In genomic region chr4:100284302-100284701, GRCh38 we compare ENCODE assay signal across 19 cellular contexts.
DNase-seq lines count a peak whose midpoint lies in the region; ATAC-seq and TF ChIP-seq lines count a peak whose summit lies in the region.
"Had no signal": no experiment of that assay in that cellular context is flagged by ENCODE, and none has a peak within 500 bp of the region (broad histone marks: within the 10 kb centered on the region; RNA-seq: fewer than 3 reads in every experiment).

No MANE protein-coding gene starts in this region.

- H3K36me3 ChIP-seq in IMR-90 (ENCODE audit: control insufficient read depth, insufficient read depth, low read length) (no peaks in the 10 kb centered on the region), psoas muscle (ENCODE audit: insufficient read depth in 1 of 2, low read depth in 1 of 2) (no peaks in the 10 kb centered on the region)

- no peak overlapping the region for H2BK120ac ChIP-seq in IMR-90 (ENCODE audit: low read depth, low read length)

- H3K4me3 Mint-ChIP-seq in CD4-positive, alpha-beta T cell = no peak overlapping the region

- H3K27ac ChIP-seq in IMR-90 (ENCODE audit: insufficient read depth, low read length) = no peak overlapping the region
- peak overlapping the region; percentile 77 for H3K27ac ChIP-seq in psoas muscle
- no peak overlapping the region for H3K27ac ChIP-seq in CD4-positive, alpha-beta T cell (ENCODE audit: low read depth, low read length)
- H3K27ac ChIP-seq: A549, GM23248, KMS-11 had no signal

- no peak overlapping the region for H3K18ac ChIP-seq in IMR-90 (ENCODE audit: low read depth, low read length)

- ATAC-seq in IMR-90 (ENCODE audit: low read depth) (no peak), psoas muscle (peak; percentile 72 to 81 (median 78)), GM21423 (IDR thresholded peaks at IDR 0.05; ENCODE audit: unreplicated experiment) (no peak), HG03039 (IDR thresholded peaks at IDR 0.05; ENCODE audit: unreplicated experiment) (no peak)
- no peak for ATAC-seq in CD4-positive, alpha-beta T cell (ENCODE audit: poor library complexity)
- ATAC-seq: A549, GM12878, HCT116 had no signal

- POLR2A ChIA-PET in IMR-90 (lab: Charles Lee; ENCODE audit: unreplicated experiment) = no interaction called here
- POLR2A ChIA-PET in CD4-positive, alpha-beta T cell (lab: Charles Lee) = no interaction called here

- no CpG with 5 or more reads among the region's 2 CpGs for WGBS in IMR-90 (ENCODE audit: extremely low coverage in 2 of 2, insufficient read length in 1 of 2), 2 experiments
- WGBS in psoas muscle, 3 donors = 21 to 28% (median 27%) methylated on average over 2 of the region's 2 CpGs

- H3K56ac ChIP-seq in IMR-90 (ENCODE audit: extremely low read depth, insufficient read depth, low read length) = no peak overlapping the region

- TF ChIP-seq RAD21 in IMR-90 (IDR thresholded peaks at IDR 0.05; ENCODE audit: low read length) = no peak

- in situ Hi-C loops in IMR-90 (cut with MboI; ENCODE audit: low sequenced_read_pairs) = no loop called here

- no peaks in the 10 kb centered on the region; the same call in 1 of the 2 replicates for H3K9me1 ChIP-seq in IMR-90 (ENCODE audit: insufficient read depth, low read length)

- no peaks in the 10 kb centered on the region for H3K36me3 Mint-ChIP-seq in CD4-positive, alpha-beta T cell (ENCODE audit: low read depth)
- H3K36me3 Mint-ChIP-seq: CD4-positive, CD25-positive, alpha-beta regulatory T cell had no signal

- H2BK15ac ChIP-seq in IMR-90 (ENCODE audit: low read depth, low read length) = no peak overlapping the region

- H3K27me3 ChIP-seq in IMR-90 (ENCODE audit: control insufficient read depth, insufficient read depth, low read length) = no peaks in the 10 kb centered on the region
- H3K27me3 ChIP-seq in psoas muscle (ENCODE audit: insufficient read depth in 3 of 3, low read length in 2 of 3) = no peaks in the 10 kb centered on the region
- no peaks in the 10 kb centered on the region for H3K27me3 ChIP-seq in CD4-positive, alpha-beta T cell (ENCODE audit: control insufficient read depth, insufficient read depth, low read length)

- dilution Hi-C loops in IMR-90 (cut with HindIII; ENCODE audit: low sequenced_read_pairs, unreplicated experiment) = no loop called here

- no peaks in the 10 kb centered on the region for H3K4me1 Mint-ChIP-seq in CD4-positive, alpha-beta T cell (ENCODE audit: low read depth)
- H3K4me1 Mint-ChIP-seq: CD4-positive, CD25-positive, alpha-beta regulatory T cell had no signal

- H3K9ac ChIP-seq in IMR-90 (ENCODE audit: low read depth, low read length) = no peak overlapping the region
- H3K9ac ChIP-seq: GM23248, KMS-11 had no signal

- no peak overlapping the region for H3K14ac ChIP-seq in IMR-90 (replicated peaks; ENCODE audit: low read depth, low read length)

- H2BK5ac ChIP-seq in IMR-90 (ENCODE audit: low read depth, low read length, poor library complexity, severe bottlenecking) = no peak overlapping the region

- no peak overlapping the region for H4K91ac ChIP-seq in IMR-90 (ENCODE audit: insufficient read depth, low read depth, low read length)

- no peak for TF ChIP-seq POLR2A in IMR-90 (IDR thresholded peaks at IDR 0.05; ENCODE audit: low read depth, low read length)

- H3K27ac Mint-ChIP-seq in CD4-positive, alpha-beta T cell = no peak overlapping the region
- H3K27ac Mint-ChIP-seq: CD4-positive, CD25-positive, alpha-beta regulatory T cell had no signal

- no peaks in the 10 kb centered on the region for H3K9me3 Mint-ChIP-seq in CD4-positive, alpha-beta T cell
- H3K9me3 Mint-ChIP-seq: CD4-positive, CD25-positive, alpha-beta regulatory T cell had no signal

- no peak overlapping the region for H3K4ac ChIP-seq in IMR-90 (ENCODE audit: low read depth, low read length)

- H2AK9ac ChIP-seq in IMR-90 (replicated peaks; ENCODE audit: low read depth, low read length, poor library complexity) = no peak overlapping the region

- CTCF ChIA-PET in IMR-90 (lab: Yijun Ruan, JAX) = no interaction called here
- CTCF ChIA-PET in CD4-positive, alpha-beta T cell (lab: Charles Lee) = no interaction called here

- H2AK5ac ChIP-seq in IMR-90 (ENCODE audit: low read depth, low read length) = no peak overlapping the region

- no peaks in the 10 kb centered on the region for H3K79me1 ChIP-seq in IMR-90 (ENCODE audit: low read depth in 1 of 2, low read length in 2 of 2)

- H2BK20ac ChIP-seq in IMR-90 (ENCODE audit: low read depth, low read length) = no peak overlapping the region

- H2AFZ ChIP-seq in IMR-90 (replicated peaks; ENCODE audit: low read length, poor library complexity) = peak overlapping the region; percentile 53
- H2AFZ ChIP-seq: GM23248 had no signal

- H3K9me3 ChIP-seq in IMR-90 (ENCODE audit: control insufficient read depth, insufficient read depth, low read length) = no peaks in the 10 kb centered on the region
- no peaks in the 10 kb centered on the region for H3K9me3 ChIP-seq in psoas muscle
- H3K9me3 ChIP-seq in CD4-positive, alpha-beta T cell (ENCODE audit: control insufficient read depth, low read length) = no peaks in the 10 kb centered on the region
- H3K9me3 ChIP-seq: A549 had no signal

- H3K27me3 Mint-ChIP-seq in CD4-positive, alpha-beta T cell = no peaks in the 10 kb centered on the region
- H3K27me3 Mint-ChIP-seq: CD4-positive, CD25-positive, alpha-beta regulatory T cell had no signal

- H3K23ac ChIP-seq in IMR-90 (ENCODE audit: low read depth, low read length) = no peak overlapping the region

- H3K4me1 ChIP-seq in IMR-90 (ENCODE audit: control insufficient read depth, insufficient read depth, low read length) (peaks cover 2% of the 10 kb centered on the region; the same call in 1 of the 2 replicates), psoas muscle (peaks cover 66% of the 10 kb centered on the region)
- H3K4me1 ChIP-seq: A549 had no signal

- no peaks in the 10 kb centered on the region for H4K20me1 ChIP-seq in IMR-90 (ENCODE audit: insufficient read depth, low read length)

- TF ChIP-seq CTCF in IMR-90 (conservative IDR thresholded peaks at IDR 0.05; ENCODE audit: low read depth, low read length) = no peak
- no peak for TF ChIP-seq CTCF in epithelial cell of esophagus (IDR thresholded peaks at IDR 0.05; ENCODE audit: insufficient read depth, low read depth, low read length, missing control alignments)
- TF ChIP-seq CTCF in psoas muscle (IDR thresholded peaks at IDR 0.05) = no peak
- TF ChIP-seq CTCF in CD4-positive, alpha-beta T cell (IDR thresholded peaks at IDR 0.05) = no peak

- no peak overlapping the region for H3K4me3 ChIP-seq in IMR-90 (ENCODE audit: insufficient read depth, low read depth, low read length)
- no peak overlapping the region for H3K4me3 ChIP-seq in epithelial cell of esophagus (ENCODE audit: low read length)
- H3K4me3 ChIP-seq in psoas muscle = no peak overlapping the region
- H3K4me3 ChIP-seq: A549, GM12878, GM23248 had no signal

- no peak overlapping the region for H4K8ac ChIP-seq in IMR-90 (ENCODE audit: low read depth in 2 of 2, low read length in 2 of 2)

- H3K4me2 ChIP-seq in IMR-90 (ENCODE audit: low read depth, low read length) = no peak overlapping the region
- H3K4me2 ChIP-seq: A549, KMS-11 had no signal

- peak; percentile 41 for DNase-seq in DMS 273 (lab: John Stamatoyannopoulos, UW; ENCODE audit: unreplicated experiment)
- no peak for DNase-seq in IMR-90
- DNase-seq in epithelial cell of esophagus (ENCODE audit: low read depth) = peak; percentile 38
- no peak for DNase-seq in psoas muscle
- DNase-seq in CD4-positive, alpha-beta T cell = no peak
- DNase-seq: CD4-positive, CD25-positive, alpha-beta regulatory T cell; COR-L47; DND-41; GM23248; MV-4-11; NCI-H1105 treated with DMSO at 0.1 percent for 48 hours; NCI-H2081; SIG-M5 had no signal

- BruUV-seq in IMR-90 (replicated peaks; lab: Mats Ljungman, UMichigan) = no TSS peak

- intact Hi-C loops in IMR-90 (cut with micrococcal nuclease) = no loop called here
- intact Hi-C loops in psoas muscle (cut with DNase I) = loop anchor here in 1 of 2 donors (10.0 kb wide), 1 partner anchor 190 kb away; no protein-coding TSS in a partner anchor
- intact Hi-C loops in CD4-positive, alpha-beta T cell (cut with DNase I, micrococcal nuclease) = no loop called here

- H4K5ac ChIP-seq in IMR-90 (ENCODE audit: low read depth, low read length) = no peak overlapping the region

TF ChIP-seq in IMR-90, 13 proteins besides CTCF, POLR2A, EP300 and RAD21:
- TF ChIP-seq FOS (IDR thresholded peaks at IDR 0.05; ENCODE audit: low read depth, low read length) = no peak
- no peak for TF ChIP-seq NFE2L2 (IDR thresholded peaks at IDR 0.05; ENCODE audit: low read depth, low read length)
- TF ChIP-seq MAZ (IDR thresholded peaks at IDR 0.05; ENCODE audit: borderline replicate concordance, low read depth, low read length) = no peak
- no peak for TF ChIP-seq USF2 (IDR thresholded peaks at IDR 0.05; ENCODE audit: low read depth, low read length)
- no peak for TF ChIP-seq MAFK (IDR thresholded peaks at IDR 0.05; ENCODE audit: low read depth, low read length)
- no peak for TF ChIP-seq CEBPB (IDR thresholded peaks at IDR 0.05; ENCODE audit: low read depth, low read length)
- no peak for TF ChIP-seq MXI1 (IDR thresholded peaks at IDR 0.05; ENCODE audit: borderline replicate concordance, low read depth, low read length)
- no peak for TF ChIP-seq RCOR1 (IDR thresholded peaks at IDR 0.05; ENCODE audit: insufficient replicate concordance, low read length)
- TF ChIP-seq SMC3 (IDR thresholded peaks at IDR 0.05; ENCODE audit: low read depth, low read length) = no peak
- TF ChIP-seq ELK1 (IDR thresholded peaks at IDR 0.05; ENCODE audit: borderline replicate concordance, low read depth, low read length) = no peak
- TF ChIP-seq CHD1 (IDR thresholded peaks at IDR 0.05; ENCODE audit: low read depth, low read length) = no peak
- no peak for TF ChIP-seq BHLHE40 (IDR thresholded peaks at IDR 0.05; ENCODE audit: low read depth, low read length)
- TF ChIP-seq RFX5 (IDR thresholded peaks at IDR 0.05; ENCODE audit: low read depth, low read length) = no peak

Comparison
In these comparisons a context has a peak if more than half of its experiments do, and no peak if none do; other contexts are left out.
1. DNase-seq: peak in DMS 273 (single experiment) and epithelial cell of esophagus (single experiment); none in IMR-90 (single experiment), psoas muscle (0 of 2) and CD4-positive, alpha-beta T cell (0 of 10).
2. ATAC-seq: peak in psoas muscle (4 of 4); none in IMR-90 (single experiment), GM21423 (single experiment), CD4-positive, alpha-beta T cell (single experiment) and HG03039 (single experiment).